Comparison of ENCODE assay signal across 28 cellular contexts in genomic region chr1:81160696-81161095, GRCh38.
"Had no signal": no experiment of that assay in that cellular context is flagged by ENCODE, and none has a peak within 500 bp of the region (broad histone marks: within the 10 kb centered on the region; RNA-seq: fewer than 3 reads in every experiment).

No MANE protein-coding gene starts in this region.

- H2AFZ ChIP-seq: PC-9 had no signal

- H3K36me3 ChIP-seq: SJSA1 had no signal

- H3K4me2 ChIP-seq: KMS-11, PC-9, SK-N-SH had no signal

- H3K27me3 ChIP-seq: SJSA1 had no signal

- DNase-seq: Karpas-422, NCI-H1048, NCI-H1092 treated with DMSO at 0.1 percent for 48 hours, NCI-H1105 treated with DMSO at 0.1 percent for 48 hours, NCI-H1417, NCI-H1436 treated with DMSO at 0.1 percent for 48 hours, NCI-H1694 treated with DMSO at 0.1 percent for 48 hours, NCI-H187 treated with DMSO at 0.1 percent for 48 hours, NCI-H2029, NCI-H2081, NCI-H2171 treated with DMSO at 0.1 percent for 48 hours, NCI-H2227 treated with DMSO at 0.1 percent for 48 hours, NCI-H345, NCI-H446, NCI-H510A treated with DMSO at 0.1 percent for 48 hours, NCI-H524 treated with DMSO at 0.1 percent for 48 hours, NCI-H69, NCI-H748 treated with DMSO at 0.1 percent for 48 hours, NCI-H82, PC-9, Right ventricle myocardium superior, SHP77 treated with DMSO at 0.1 percent for 48 hours, SK-N-SH, SW 1271, T-helper 1 cell had no signal

- H3K4me3 ChIP-seq: PC-9, SJSA1 had no signal

- ATAC-seq: Panc1 had no signal

- H3K9ac ChIP-seq: KMS-11, SK-N-SH had no signal

- H3K27ac ChIP-seq: KMS-11, PC-9, SJSA1 had no signal

- H3K9me3 ChIP-seq: SJSA1 had no signal
